Comparison of ENCODE assay signal across 35 cellular contexts in genomic region chr1:109322974-109323373, GRCh38. TPM values are rescaled to one million over a fixed set of nuclear protein-coding genes. Genes with fewer than 3 reads are reported as not detected.
"Had no signal": no experiment of that assay in that cellular context is flagged by ENCODE, and none has a peak within 500 bp of the region (broad histone marks: within the 10 kb centered on the region; RNA-seq: fewer than 3 reads in every experiment).

No MANE protein-coding gene starts in this region.

- H3K9ac ChIP-seq: parathyroid adenoma had no signal

- H3K4me3 ChIP-seq: esophagus muscularis mucosa, gastroesophageal sphincter, heart right ventricle, lower lobe of right lung, prostate gland, right atrium auricular region, smooth muscle cell, stomach, vagina had no signal

- H3K4me1 Mint-ChIP-seq: natural killer cell; stimulated activated effector memory CD8-positive, alpha-beta T cell treated with anti-CD3 and anti-CD28 coated beads, Interleukin-12 subunit alpha, Interleukin-12 subunit beta, amount 100 ng/mL, for 72 hours had no signal

- H3K4me3 Mint-ChIP-seq: dendritic cell treated with granulocyte-macrophage colony-stimulating factor and Interleukin-4, amounts not matched to agents 40 ng/mL and 50 ng/mL, for 4 days; natural killer cell; neural crest cell; stimulated activated effector memory CD8-positive, alpha-beta T cell treated with anti-CD3 and anti-CD28 coated beads, Interleukin-12 subunit alpha, Interleukin-12 subunit beta, amount 100 ng/mL, for 72 hours had no signal

- DNase-seq: cerebellar nuclear complex; effector memory CD4-positive, alpha-beta T cell; foreskin keratinocyte; heart right ventricle; islet precursor cell; kidney glomerular epithelial cell; left colon; left ventricle myocardium superior; lower lobe of right lung; natural killer cell; stimulated activated CD4-positive, alpha-beta T cell treated with anti-CD3 and anti-CD28 coated beads, Interleukin-12 subunit alpha, Interleukin-12 subunit beta, amount 100 ng/mL, for 4 hours; stimulated activated CD4-positive, alpha-beta T cell treated with anti-CD3 and anti-CD28 coated beads, Interleukin-1b, Interleukin-23, amount 100 ng/mL, for 48 hours; stimulated activated CD4-positive, alpha-beta T cell treated with anti-CD3 and anti-CD28 coated beads, Interleukin-4, amount 100 ng/mL, for 1 hour; stimulated activated naive CD4-positive, alpha-beta T cell treated with Interleukin-2 at 50 U/mL for 16 hours; stomach had no signal

- H3K79me2 ChIP-seq: parathyroid adenoma had no signal

- H3K9me3 ChIP-seq: esophagus muscularis mucosa, gastroesophageal sphincter, heart right ventricle, lower lobe of right lung, neutrophil, prostate gland, right atrium auricular region, stomach, vagina had no signal

- ATAC-seq: foreskin keratinocyte; gastroesophageal sphincter; heart right ventricle; left colon; left ventricle myocardium superior; lower lobe of right lung; natural killer cell; sciatic nerve; stimulated activated effector memory CD8-positive, alpha-beta T cell treated with anti-CD3 and anti-CD28 coated beads, Interleukin-12 subunit alpha, Interleukin-12 subunit beta, amount 100 ng/mL, for 72 hours had no signal

- H3K36me3 Mint-ChIP-seq: natural killer cell; stimulated activated effector memory CD8-positive, alpha-beta T cell treated with anti-CD3 and anti-CD28 coated beads, Interleukin-12 subunit alpha, Interleukin-12 subunit beta, amount 100 ng/mL, for 72 hours had no signal

- H3K9me3 Mint-ChIP-seq: dendritic cell treated with granulocyte-macrophage colony-stimulating factor and Interleukin-4, amounts not matched to agents 40 ng/mL and 50 ng/mL, for 4 days; natural killer cell; neural crest cell; stimulated activated effector memory CD8-positive, alpha-beta T cell treated with anti-CD3 and anti-CD28 coated beads, Interleukin-12 subunit alpha, Interleukin-12 subunit beta, amount 100 ng/mL, for 72 hours had no signal

- H3K27me3 ChIP-seq: esophagus muscularis mucosa, gastroesophageal sphincter, heart right ventricle, neutrophil, right atrium auricular region, stomach, vagina had no signal

- H3K4me1 ChIP-seq: esophagus muscularis mucosa, foreskin keratinocyte, gastroesophageal sphincter, heart right ventricle, lower lobe of right lung, parathyroid adenoma, prostate gland, right atrium auricular region, stomach, vagina had no signal

- H3K27me3 Mint-ChIP-seq: dendritic cell treated with granulocyte-macrophage colony-stimulating factor and Interleukin-4, amounts not matched to agents 40 ng/mL and 50 ng/mL, for 4 days had no signal

- H3K27ac ChIP-seq: esophagus muscularis mucosa, foreskin keratinocyte, gastroesophageal sphincter, heart right ventricle, lower lobe of right lung, neutrophil, parathyroid adenoma, prostate gland, right atrium auricular region, stomach, vagina had no signal

- H2AFZ ChIP-seq: parathyroid adenoma had no signal

- H3K27ac Mint-ChIP-seq: dendritic cell treated with granulocyte-macrophage colony-stimulating factor and Interleukin-4, amounts not matched to agents 40 ng/mL and 50 ng/mL, for 4 days; natural killer cell; stimulated activated effector memory CD8-positive, alpha-beta T cell treated with anti-CD3 and anti-CD28 coated beads, Interleukin-12 subunit alpha, Interleukin-12 subunit beta, amount 100 ng/mL, for 72 hours had no signal

- H3K4me2 ChIP-seq: smooth muscle cell had no signal

RNA-seq across cellular contexts. Expression of gene MYBPHL, which starts 16.2 kb away (rescaled TPM):
- total RNA-seq: endothelial cell of umbilical vein, epithelial cell of proximal tubule, esophagus muscularis mucosa, fibroblast of lung, left colon, mesenteric fat pad, mononuclear cell, natural killer cell, osteoblast, prostate gland, smooth muscle cell, stomach, subcutaneous adipose tissue, ureter, vagina had no signal
- polyA plus RNA-seq: endothelial cell of umbilical vein, fibroblast of lung, smooth muscle cell had no signal
